Comparison of ENCODE assay signal across 19 cellular contexts in genomic region chr20:58513580-58514285, GRCh38. TPM values are rescaled to one million over a fixed set of nuclear protein-coding genes. Genes with fewer than 3 reads are reported as not detected.
DNase-seq lines count a peak whose midpoint lies in the region; ATAC-seq, FAIRE-seq and TF ChIP-seq lines count a peak whose summit lies in the region.
"Had no signal": no experiment of that assay in that cellular context is flagged by ENCODE, and none has a peak within 500 bp of the region (broad histone marks: within the 10 kb centered on the region; RNA-seq: fewer than 3 reads in every experiment).

No MANE protein-coding gene starts in this region.

- no peaks in the 10 kb centered on the region for H3K79me2 ChIP-seq in mesendoderm (ENCODE audit: control insufficient read depth, insufficient read depth, low read length)

- ATAC-seq in heart right ventricle (no peak), HG02973 (IDR thresholded peaks at IDR 0.05; ENCODE audit: unreplicated experiment) (no peak)

- no peak for FAIRE-seq in GM12891 (lab: Jason Lieb, UNC)
- FAIRE-seq: colon, small intestine, TTC549 had no signal

- in situ Hi-C loops in brain microvascular endothelial cell (cut with HindIII; ENCODE audit: low pct_ligation_motif_present, low sequenced_read_pairs): no loop called here

- no peak for TF ChIP-seq POLR2A in GM12891 (IDR thresholded peaks at IDR 0.05; ENCODE audit: low read depth, low read length)

- H3K4ac ChIP-seq in mesendoderm (ENCODE audit: low read depth, low read length): no peak overlapping the region

- H3K18ac ChIP-seq in mesendoderm (ENCODE audit: low read length): no peak overlapping the region

- H3K36me3 ChIP-seq in left ventricle myocardium inferior: no peaks in the 10 kb centered on the region
- no peaks in the 10 kb centered on the region for H3K36me3 ChIP-seq in heart right ventricle
- no peaks in the 10 kb centered on the region for H3K36me3 ChIP-seq in brain microvascular endothelial cell (replicated peaks)
- H3K36me3 ChIP-seq in mesendoderm (ENCODE audit: control insufficient read depth, insufficient read depth, low read length): no peaks in the 10 kb centered on the region

- TF ChIP-seq CTCF in left ventricle myocardium inferior (IDR thresholded peaks at IDR 0.05; ENCODE audit: borderline replicate concordance) (no peak), heart right ventricle (IDR thresholded peaks at IDR 0.05) (no peak), brain microvascular endothelial cell (IDR thresholded peaks at IDR 0.05; ENCODE audit: low read depth, low read length, missing control alignments) (no peak), dorsolateral prefrontal cortex (IDR thresholded peaks at IDR 0.05 in 54 of 56, conservative IDR thresholded peaks at IDR 0.05 in 2 of 56; ENCODE audit: low read depth in 1 of 56, partially characterized antibody in 56 of 56) (no peak)

- no peak overlapping the region for H4K5ac ChIP-seq in mesendoderm (ENCODE audit: low read length)

- no peak for DNase-seq in left ventricle myocardium inferior
- no peak for DNase-seq in heart right ventricle
- no peak for DNase-seq in brain microvascular endothelial cell
- no peak for DNase-seq in mesendoderm
- DNase-seq in GM12891 (ENCODE audit: insufficient read length, low spot score): no peak
- DNase-seq in activated naive CD4-positive, alpha-beta T cell treated with Interleukin-2 at 50 U/mL for 16 hours: no peak
- no peak for DNase-seq in dorsolateral prefrontal cortex
- DNase-seq: activated CD4-positive, alpha-beta T cell treated with anti-CD3 and anti-CD28 coated beads, Interleukin-2, amount 10 ng/mL, durations not matched to agents 24 days and 14 days; activated gamma-delta T cell treated with Interleukin-2 at 50 U/mL for 16 hours; DMS 273 treated with DMSO at 0.1 percent for 48 hours; NCI-H1930; NCI-H446; RPMI8226; small intestine had no signal

- 63 to 65% methylated on average over 19 of the region's 19 CpGs for WGBS in heart right ventricle, 2 donors
- WGBS in mesendoderm (ENCODE audit: extremely low coverage, insufficient coverage, low lambda C conversion rate): no CpG with 5 or more reads among the region's 19 CpGs

- no peak overlapping the region for H3K23ac ChIP-seq in mesendoderm (ENCODE audit: low read length)

- H3K4me1 ChIP-seq in left ventricle myocardium inferior (peaks cover 5% of the 10 kb centered on the region), heart right ventricle (peaks cover 0 to 3% (median 0%) of the 10 kb centered on the region in 9 donors), mesendoderm (ENCODE audit: control insufficient read depth, low read depth, low read length) (no peaks in the 10 kb centered on the region)

- H2BK120ac ChIP-seq in mesendoderm (ENCODE audit: low read depth, low read length): no peak overlapping the region

- H3K4me2 ChIP-seq in mesendoderm (ENCODE audit: low read length): peak overlapping the region; percentile 90

- no peak overlapping the region for H3K56ac ChIP-seq in mesendoderm (ENCODE audit: low read length)

- H3K27ac ChIP-seq in left ventricle myocardium inferior (replicated peaks): no peak overlapping the region
- no peak overlapping the region for H3K27ac ChIP-seq in heart right ventricle
- H3K27ac ChIP-seq in brain microvascular endothelial cell: no peak overlapping the region
- H3K27ac ChIP-seq in mesendoderm (ENCODE audit: low read depth, low read length): no peak overlapping the region
- no peak overlapping the region for H3K27ac ChIP-seq in dorsolateral prefrontal cortex

- no peak overlapping the region for H2BK15ac ChIP-seq in mesendoderm (replicated peaks; ENCODE audit: low read depth)

- H3K9ac ChIP-seq in mesendoderm (ENCODE audit: low read length): peak overlapping the region; percentile 6

- H3K79me1 ChIP-seq in mesendoderm (ENCODE audit: low read length): no peaks in the 10 kb centered on the region

- no peaks in the 10 kb centered on the region for H3K9me3 ChIP-seq in left ventricle myocardium inferior (replicated peaks)
- H3K9me3 ChIP-seq in heart right ventricle: no peaks in the 10 kb centered on the region

- no peak overlapping the region for H2AK5ac ChIP-seq in mesendoderm (ENCODE audit: low read length)

- no peak overlapping the region for H2BK5ac ChIP-seq in mesendoderm (ENCODE audit: low read length)

- no peak overlapping the region for H4K8ac ChIP-seq in mesendoderm (ENCODE audit: low read depth, low read length)

- H3K27me3 ChIP-seq in left ventricle myocardium inferior (ENCODE audit: low read depth) (peaks cover 78% of the 10 kb centered on the region), heart right ventricle (peaks cover 8 to 72% (median 41%) of the 10 kb centered on the region in 7 donors), brain microvascular endothelial cell (replicated peaks) (peaks cover 39% of the 10 kb centered on the region), mesendoderm (ENCODE audit: insufficient read depth, low read length, poor library complexity) (peaks cover 17% of the 10 kb centered on the region), dorsolateral prefrontal cortex (peaks cover 0 to 49% (median 35%) of the 10 kb centered on the region in 45 donors)

- intact Hi-C loops in left ventricle myocardium inferior (cut with micrococcal nuclease) (no loop called here), heart right ventricle (cut with DNase I) (no loop called here), dorsolateral prefrontal cortex (cut with DNase I) (no loop called here)

- peak overlapping the region; percentile 53 for H3K4me3 ChIP-seq in left ventricle myocardium inferior
- H3K4me3 ChIP-seq in heart right ventricle: peak overlapping the region in 5 of 10 donors; percentile 36 to 43 (median 41)
- peak overlapping the region; percentile 66 for H3K4me3 ChIP-seq in brain microvascular endothelial cell (ENCODE audit: low read depth, low read length)
- no peak overlapping the region for H3K4me3 ChIP-seq in mesendoderm (ENCODE audit: low read length)
- no peak overlapping the region for H3K4me3 ChIP-seq in dorsolateral prefrontal cortex

TF ChIP-seq in GM12891, 5 proteins besides CTCF, POLR2A, EP300 and RAD21:
- TF ChIP-seq SPI1 (IDR thresholded peaks at IDR 0.05; ENCODE audit: low read depth, low read length) (no peak), PAX5 (IDR thresholded peaks at IDR 0.05; ENCODE audit: insufficient read depth, low read length, severe bottlenecking) (no peak), TAF1 (IDR thresholded peaks at IDR 0.05; ENCODE audit: low read depth, low read length) (no peak), POLR2AphosphoS5 (IDR thresholded peaks at IDR 0.05; ENCODE audit: low read depth, low read length) (no peak), POU2F2 (IDR thresholded peaks at IDR 0.05; ENCODE audit: low read depth, low read length) (no peak)

RNA-seq across cellular contexts. Expression of gene APCDD1L, which starts 1.5 kb away (rescaled TPM):
- 0.91 TPM for total RNA-seq in left ventricle myocardium inferior
- 1 to 10 TPM in 6 of 10 donors, under 1 TPM in 3, not detected in 1; 0.08 to 1.8 (median 1.1) TPM for total RNA-seq in heart right ventricle
- polyA plus RNA-seq in heart right ventricle: under 1 TPM in 1 of 2 donors, not detected in 1; 0.25 TPM
- polyA plus RNA-seq in mesendoderm (2013, experiment 1 of 2): 0.39 TPM
- 0.53 TPM for polyA plus RNA-seq in mesendoderm (2013, experiment 2 of 2)
- polyA plus RNA-seq in GM12891 (2012; ENCODE audit: low read depth, missing spikeins): not detected
- total RNA-seq in dorsolateral prefrontal cortex: under 1 TPM in 2 of 120 experiments, not detected in 118; 0.14 to 0.30 TPM
- total RNA-seq: activated CD4-positive, alpha-beta T cell treated with anti-CD3 and anti-CD28 coated beads, Interleukin-2, amount 10 ng/mL, durations not matched to agents 24 days and 14 days; liver had no signal
- polyA plus RNA-seq: CD14-positive monocyte had no signal

Comparison
In these comparisons a context has a peak if more than half of its experiments do, and no peak if none do; other contexts are left out.
1. H3K4me3 ChIP-seq: peak in left ventricle myocardium inferior (single experiment) and brain microvascular endothelial cell (single experiment); none in mesendoderm (single experiment) and dorsolateral prefrontal cortex (0 of 59).